ENCODE assay signal across 21 cellular contexts in genomic region chr1:1946540-1946939, GRCh38. TPM values are rescaled to one million over a fixed set of nuclear protein-coding genes. Genes with fewer than 3 reads are reported as not detected.
A peak's percentile ranks its signal among the peaks of the same experiment; 100 is the strongest.
DNase-seq lines count a peak whose midpoint lies in the region; ATAC-seq, FAIRE-seq and TF ChIP-seq lines count a peak whose summit lies in the region.
"Had no signal": no experiment of that assay in that cellular context is flagged by ENCODE, and none has a peak within 500 bp of the region (broad histone marks: within the 10 kb centered on the region; RNA-seq: fewer than 3 reads in every experiment).

No MANE protein-coding gene starts in this region.

- ATAC-seq in left ventricle myocardium superior, result peak; percentile 65
- ATAC-seq in sciatic nerve, result peak; percentile 56
- no peak for ATAC-seq in HG03159 (IDR thresholded peaks at IDR 0.05; ENCODE audit: unreplicated experiment)
- ATAC-seq: activated CD8-positive, alpha-beta T cell treated with anti-CD3 and anti-CD28 coated beads, Interleukin-2, amount 10 ng/mL, durations not matched to agents 7 days and 5 days; gastrocnemius medialis; natural killer cell treated with Interleukin-12 subunit alpha and Interleukin-12 subunit beta and Interleukin-15 and Interleukin-18, amount 100 ng/mL, for 72 hours; stimulated activated memory B cell treated with anti-CD40 and anti-IgM and Interleukin-4, amounts not matched to agents 10 μg/mL and 1 μg/mL and 100 μg/mL, for 72 hours; WTC11 had no signal

- H3K27ac ChIP-seq in HEK293 (ENCODE audit: extremely low read depth, low read depth, low read length) (no peak overlapping the region), coronary artery (no peak overlapping the region)
- H3K27ac ChIP-seq: BLaER1 treated with 17β-estradiol and CSF1 and Interleukin-3, amounts not matched to agents 10 nM and 100 nM; gastrocnemius medialis; KMS-11; tibial nerve had no signal

- H3K4me1 ChIP-seq in HEK293 (ENCODE audit: control insufficient read depth, insufficient read depth, low read length), result no peaks in the 10 kb centered on the region

- no peaks in the 10 kb centered on the region; the same call in 1 of the 2 replicates for H3K9me3 ChIP-seq in HEK293 (ENCODE audit: control insufficient read depth, insufficient read depth, low read depth, low read length)
- H3K9me3 ChIP-seq: gastrocnemius medialis, tibial nerve had no signal

- CTCF ChIA-PET in HEK293 (lab: Yijun Ruan, JAX), result interaction anchor here (1.5 to 2.2 kb wide), 3 partner anchors 15 to 98 kb away, joined by 4 to 21 read pairs (median 7); no protein-coding TSS in a partner anchor

- POLR2A ChIA-PET in HEK293 (lab: Yijun Ruan, JAX), result no interaction called here

- intact Hi-C loops in left ventricle myocardium superior (cut with micrococcal nuclease) (no loop called here), sciatic nerve (cut with DNase I) (no loop called here)

- H3K4me3 ChIP-seq in HEK293 (ENCODE audit: low read depth, low read length), result no peak overlapping the region
- H3K4me3 ChIP-seq in cardiac fibroblast (replicated peaks in 1 of 2; ENCODE audit: low read depth in 2 of 2, low read length in 2 of 2), result no peak overlapping the region
- H3K4me3 ChIP-seq in coronary artery, result no peak overlapping the region
- H3K4me3 ChIP-seq: BLaER1 treated with 17β-estradiol and CSF1 and Interleukin-3, amounts not matched to agents 10 nM and 100 nM; gastrocnemius medialis; tibial nerve had no signal

- DNase-seq in cardiac fibroblast (ENCODE audit: low read depth in 2 of 2) (peak; percentile 21 to 75), left ventricle myocardium superior (peak; percentile 81), sciatic nerve (ENCODE audit: low spot score) (no peak), HTR-8/SVneo (ENCODE audit: insufficient read length, low spot score) (no peak), coronary artery (ENCODE audit: low spot score) (no peak)
- DNase-seq in activated CD8-positive, alpha-beta memory T cell treated with anti-CD3 and anti-CD28 coated beads for 24 hours, result no peak
- DNase-seq: activated CD8-positive, alpha-beta T cell treated with anti-CD3 and anti-CD28 coated beads, Interleukin-2, amount 10 ng/mL, durations not matched to agents 7 days and 5 days; cerebellar nuclear complex; endodermal cell; NCI-H1105 treated with DMSO at 0.1 percent for 48 hours; NCI-H2227 treated with DMSO at 0.1 percent for 48 hours had no signal

- H3K36me3 ChIP-seq in HEK293 (ENCODE audit: control insufficient read depth in 2 of 2, insufficient read depth in 1 of 2, low read length in 2 of 2), result no peaks in the 10 kb centered on the region
- H3K36me3 ChIP-seq: BLaER1 treated with 17β-estradiol and CSF1 and Interleukin-3, amounts not matched to agents 10 nM and 100 nM; gastrocnemius medialis; tibial nerve had no signal

- FAIRE-seq in HTR-8/SVneo (lab: Jason Lieb, UNC), result no peak

- no peak for TF ChIP-seq CTCF in HEK293 (tag by site-specific recombination; IDR thresholded peaks at IDR 0.05)
- TF ChIP-seq CTCF in cardiac fibroblast (IDR thresholded peaks at IDR 0.05; ENCODE audit: low read depth, low read length), result no peak
- no peak for TF ChIP-seq CTCF in coronary artery (IDR thresholded peaks at IDR 0.05)

TF ChIP-seq in HEK293, 187 proteins besides CTCF, POLR2A, EP300 and RAD21:
- TF ChIP-seq ZFHX2 (tag by site-specific recombination; conservative IDR thresholded peaks at IDR 0.05) (peak; percentile 48; the same call in 1 of the 2 replicates), ZNF280D (tag by site-specific recombination; IDR thresholded peaks at IDR 0.05) (no peak), ZNF626 (tag by site-specific recombination; IDR thresholded peaks at IDR 0.05) (no peak), EGR2 (tag by site-specific recombination; IDR thresholded peaks at IDR 0.05; ENCODE audit: low read depth) (peak; percentile 45; the same call in 1 of the 2 replicates), ZNF132 (tag by site-specific recombination; IDR thresholded peaks at IDR 0.05; ENCODE audit: borderline replicate concordance) (no peak), MYNN (tag by site-specific recombination; IDR thresholded peaks at IDR 0.05; ENCODE audit: borderline replicate concordance) (no peak)

RNA-seq across cellular contexts. Expression of gene TMEM52, which starts 27.5 kb away (rescaled TPM):
- total RNA-seq in left ventricle myocardium superior (1.7 TPM), sciatic nerve (0.80 TPM)
- total RNA-seq: T-helper 1 cell treated with Interleukin-12 subunit alpha and Interleukin-12 subunit beta and Interleukin-4 antibody, amounts not matched to agents 30 ng/mL and 1 ng/mL, for 36 hours had no signal

RNA-seq across cellular contexts. Expression of gene CALML6, which starts 31.5 kb away (rescaled TPM):
- total RNA-seq in left ventricle myocardium superior (not detected), sciatic nerve (0.49 TPM)
- total RNA-seq: T-helper 1 cell treated with Interleukin-12 subunit alpha and Interleukin-12 subunit beta and Interleukin-4 antibody, amounts not matched to agents 30 ng/mL and 1 ng/mL, for 36 hours had no signal

RNA-seq across cellular contexts. Expression of gene GNB1, which starts 55.7 kb away (rescaled TPM):
- total RNA-seq in left ventricle myocardium superior (172 TPM), sciatic nerve (280 TPM)

RNA-seq across cellular contexts. Expression of gene CFAP74, which starts 57.0 kb away (rescaled TPM):
- not detected for total RNA-seq in left ventricle myocardium superior
- 0.09 TPM for total RNA-seq in sciatic nerve
- total RNA-seq: activated CD8-positive, alpha-beta T cell treated with anti-CD3 and anti-CD28 coated beads, Interleukin-2, amount 10 ng/mL, durations not matched to agents 7 days and 5 days; gastrocnemius medialis; natural killer cell treated with Interleukin-12 subunit alpha and Interleukin-12 subunit beta and Interleukin-15 and Interleukin-18, amount 100 ng/mL, for 72 hours; T-helper 1 cell treated with Interleukin-12 subunit alpha and Interleukin-12 subunit beta and Interleukin-4 antibody, amounts not matched to agents 30 ng/mL and 1 ng/mL, for 36 hours; tibial nerve had no signal

Comparison
In these comparisons a context has a peak if more than half of its experiments do, and no peak if none do; other contexts are left out.
1. DNase-seq: peak in cardiac fibroblast (2 of 2) and left ventricle myocardium superior (single experiment); none in sciatic nerve (single experiment), HTR-8/SVneo (single experiment), coronary artery (single experiment) and activated CD8-positive, alpha-beta memory T cell treated with anti-CD3 and anti-CD28 coated beads for 24 hours (single experiment).